ENCODE assay signal across 8 cellular contexts in genomic region chr13:99085846-99086148, GRCh38.
DNase-seq lines count a peak whose midpoint lies in the region; ATAC-seq and TF ChIP-seq lines count a peak whose summit lies in the region.

No MANE protein-coding gene starts in this region.

- H3K36me3 Mint-ChIP-seq in Caco-2 (ENCODE audit: insufficient read depth, unreplicated experiment): peaks cover 8% of the 10 kb centered on the region

- BruUV-seq in Caco-2 (replicated peaks; lab: Mats Ljungman, UMichigan) (no TSS peak), Panc1 (replicated peaks; lab: Mats Ljungman, UMichigan) (no TSS peak)

- H4K12ac ChIP-seq in trophoblast cell (ENCODE audit: low read depth, low read length): peak overlapping the region; percentile 6

- H3K36me3 ChIP-seq in Caco-2 (ENCODE audit: control insufficient read depth, insufficient read depth, low read length) (no peaks in the 10 kb centered on the region), Panc1 (ENCODE audit: control insufficient read depth, insufficient read depth, low read length) (no peaks in the 10 kb centered on the region), esophagus (ENCODE audit: control insufficient read depth in 2 of 2, insufficient read depth in 2 of 2, low read length in 1 of 2) (peaks cover 0 to 2% of the 10 kb centered on the region in 2 donors), trophoblast cell (ENCODE audit: control insufficient read depth in 1 of 2, insufficient read depth in 2 of 2, low read length in 2 of 2) (no peaks in the 10 kb centered on the region)

- intact Hi-C loops in Caco-2 (cut with micrococcal nuclease; ENCODE audit: unreplicated experiment) (loop anchor here (2.0 to 5.0 kb wide), 4 partner anchors 43 to 189 kb away; partner anchors contain the start of genes DOCK9 and UBAC2), Panc1 (cut with micrococcal nuclease; ENCODE audit: unreplicated experiment) (no loop called here)

- no peak overlapping the region for H3K27ac ChIP-seq in Panc1 (ENCODE audit: low read length)
- peak overlapping the region; percentile 92 to 99 for H3K27ac ChIP-seq in esophagus (ENCODE audit: low read depth in 2 of 2, low read length in 1 of 2)
- H3K27ac ChIP-seq in trophoblast cell (ENCODE audit: low read depth, low read length): peak overlapping the region; percentile 90

- H3K27me3 ChIP-seq in Caco-2 (replicated peaks; ENCODE audit: control insufficient read depth, insufficient read depth, low read length) (no peaks in the 10 kb centered on the region), Panc1 (ENCODE audit: control insufficient read depth, insufficient read depth, low read length) (no peaks in the 10 kb centered on the region), esophagus (ENCODE audit: control insufficient read depth in 1 of 2, insufficient read depth in 2 of 2, low read length in 2 of 2) (no peaks in the 10 kb centered on the region), trophoblast cell (ENCODE audit: insufficient read depth, low read length) (no peaks in the 10 kb centered on the region)

- H3K9me3 Mint-ChIP-seq in Caco-2 (ENCODE audit: unreplicated experiment): no peaks in the 10 kb centered on the region

- peak overlapping the region; percentile 35 for H3K27ac Mint-ChIP-seq in Caco-2 (ENCODE audit: unreplicated experiment)

- H3K23ac ChIP-seq in trophoblast cell (ENCODE audit: low read length): no peak overlapping the region

- H3K4me1 Mint-ChIP-seq in Caco-2 (ENCODE audit: low read depth, unreplicated experiment): peaks cover 15% of the 10 kb centered on the region

- TF ChIP-seq CTCF in Caco-2 (IDR thresholded peaks at IDR 0.05; ENCODE audit: insufficient read depth in 1 of 2, low read depth in 1 of 2, low read length in 1 of 2, severe bottlenecking in 1 of 2, unreplicated experiment in 1 of 2): no peak
- no peak for TF ChIP-seq CTCF in Panc1 (IDR thresholded peaks at IDR 0.05)

- POLR2A ChIA-PET in Caco-2 (lab: Charles Lee): no interaction called here
- POLR2A ChIA-PET in Panc1 (lab: Charles Lee): no interaction called here

- in situ Hi-C loops in Panc1 (cut with HindIII; ENCODE audit: low pct_unique_long_range_greater_than_20kb, low sequenced_read_pairs): no loop called here

- peak overlapping the region; percentile 61 for H2AK5ac ChIP-seq in trophoblast cell (ENCODE audit: low read length)

- peak overlapping the region; percentile 98 for H3K4me3 Mint-ChIP-seq in Caco-2 (ENCODE audit: unreplicated experiment)

- H2BK120ac ChIP-seq in trophoblast cell (ENCODE audit: insufficient read depth, low read length, poor library complexity): peak overlapping the region; percentile 52

- H3K14ac ChIP-seq in trophoblast cell (ENCODE audit: low read length): peak overlapping the region; percentile 96

- no peaks in the 10 kb centered on the region for H3K9me3 ChIP-seq in Caco-2
- no peaks in the 10 kb centered on the region for H3K9me3 ChIP-seq in Panc1 (ENCODE audit: control insufficient read depth, insufficient read depth, low read depth, low read length)
- H3K9me3 ChIP-seq in esophagus (ENCODE audit: control insufficient read depth in 2 of 2, insufficient read depth in 1 of 2, low read depth in 1 of 2, low read length in 1 of 2): no peaks in the 10 kb centered on the region
- no peaks in the 10 kb centered on the region for H3K9me3 ChIP-seq in trophoblast cell (ENCODE audit: insufficient read depth, low read depth, low read length)

- H2AFZ ChIP-seq in trophoblast cell (ENCODE audit: insufficient read depth, low read length, poor library complexity): peak overlapping the region; percentile 15

- peak overlapping the region; percentile 69 for H4K91ac ChIP-seq in trophoblast cell (ENCODE audit: low read depth, low read length)

- H2BK5ac ChIP-seq in trophoblast cell (ENCODE audit: low read depth, low read length, poor library complexity): peak overlapping the region; percentile 60

- H3K27me3 Mint-ChIP-seq in Caco-2 (ENCODE audit: insufficient read depth, unreplicated experiment): no peaks in the 10 kb centered on the region

- H2BK12ac ChIP-seq in trophoblast cell (ENCODE audit: low read length): peak overlapping the region; percentile 2

- 4 to 6% methylated on average over 14 of the region's 14 CpGs for WGBS in esophagus, 2 donors
- no CpG with 5 or more reads among the region's 14 CpGs for WGBS in trophoblast cell (ENCODE audit: extremely low coverage, insufficient coverage, insufficient read length)

- peak overlapping the region; percentile 24 for H4K8ac ChIP-seq in trophoblast cell (ENCODE audit: low read depth, low read length)

- H3K79me2 ChIP-seq in trophoblast cell (ENCODE audit: control insufficient read depth, insufficient read depth, low read length, poor library complexity): peaks cover 24% of the 10 kb centered on the region

- H3K18ac ChIP-seq in trophoblast cell (ENCODE audit: low read length): peak overlapping the region; percentile 64

- peak overlapping the region; percentile 96 for H3K4me3 ChIP-seq in Caco-2 (ENCODE audit: low read depth, low read length)
- H3K4me3 ChIP-seq in Panc1 (ENCODE audit: low read depth in 2 of 2, low read length in 2 of 2): peak overlapping the region; percentile 56 to 84
- H3K4me3 ChIP-seq in esophagus (ENCODE audit: low read depth in 1 of 2, low read length in 2 of 2): peak overlapping the region; percentile 91 to 97
- H3K4me3 ChIP-seq in trophoblast cell (ENCODE audit: low read depth, low read length): peak overlapping the region; percentile 91

- DNase-seq in Caco-2 (peak in 1 of 2 experiments; percentile 44), Panc1 (ENCODE audit: low read depth, low spot score) (no peak), trophoblast cell (no peak), globus pallidus (ENCODE audit: low spot score) (no peak)

- H3K4ac ChIP-seq in trophoblast cell (ENCODE audit: low read depth, low read length): peak overlapping the region; percentile 84

- H3K9ac ChIP-seq in trophoblast cell (ENCODE audit: low read length): peak overlapping the region; percentile 81

- peaks cover 14% of the 10 kb centered on the region for H3K4me1 ChIP-seq in Caco-2
- peaks cover 9% of the 10 kb centered on the region for H3K4me1 ChIP-seq in Panc1 (ENCODE audit: control insufficient read depth, insufficient read depth, low read length)
- H3K4me1 ChIP-seq in esophagus (ENCODE audit: control insufficient read depth in 2 of 2, insufficient read depth in 2 of 2, low read length in 1 of 2): peaks cover 2 to 12% of the 10 kb centered on the region in 2 donors
- peaks cover 14 to 16% of the 10 kb centered on the region in 2 experiments for H3K4me1 ChIP-seq in trophoblast cell (ENCODE audit: control insufficient read depth in 1 of 2, insufficient read depth in 2 of 2, low read length in 2 of 2)

- ATAC-seq in Panc1: no peak
- no peak for ATAC-seq in GM21367 (IDR thresholded peaks at IDR 0.05; ENCODE audit: unreplicated experiment)
- no peak for ATAC-seq in GM21390 (IDR thresholded peaks at IDR 0.05; ENCODE audit: unreplicated experiment)
- no peak for ATAC-seq in GM21515 (IDR thresholded peaks at IDR 0.05; ENCODE audit: unreplicated experiment)

- H3K79me1 ChIP-seq in trophoblast cell (ENCODE audit: low read length): peaks cover 22% of the 10 kb centered on the region

- CTCF ChIA-PET in Caco-2 (lab: Charles Lee) (no interaction called here), Panc1 (lab: Charles Lee) (no interaction called here)

- H3K4me2 ChIP-seq in trophoblast cell (ENCODE audit: low read length): peak overlapping the region; percentile 91
